Comparison of ENCODE assay signal across 10 cellular contexts in genomic region chr11:121595717-121596156, GRCh38.
DNase-seq lines count a peak whose midpoint lies in the region; ATAC-seq and TF ChIP-seq lines count a peak whose summit lies in the region.
"Had no signal": no experiment of that assay in that cellular context is flagged by ENCODE, and none has a peak within 500 bp of the region (broad histone marks: within the 10 kb centered on the region; RNA-seq: fewer than 3 reads in every experiment).

No MANE protein-coding gene starts in this region.

- no peak overlapping the region for H3K4me3 ChIP-seq in epithelial cell of esophagus (ENCODE audit: low read length)

- H3K27me3 Mint-ChIP-seq in naive thymus-derived CD8-positive, alpha-beta T cell = no peaks in the 10 kb centered on the region

- H3K36me3 Mint-ChIP-seq in naive thymus-derived CD8-positive, alpha-beta T cell = peaks cover 26 to 94% (median 61%) of the 10 kb centered on the region in 3 donors

- no peaks in the 10 kb centered on the region for H3K9me3 Mint-ChIP-seq in naive thymus-derived CD8-positive, alpha-beta T cell

- TF ChIP-seq CTCF in epithelial cell of esophagus (IDR thresholded peaks at IDR 0.05; ENCODE audit: insufficient read depth, low read depth, low read length, missing control alignments) = no peak

- peaks cover 6 to 32% (median 12%) of the 10 kb centered on the region in 4 donors for H3K4me1 Mint-ChIP-seq in naive thymus-derived CD8-positive, alpha-beta T cell

- no peak overlapping the region for H3K4me3 Mint-ChIP-seq in naive thymus-derived CD8-positive, alpha-beta T cell

- DNase-seq in Ammon's horn (ENCODE audit: low spot score) (peak; percentile 58), NCI-H226 (peak; percentile 97), epithelial cell of esophagus (ENCODE audit: low read depth) (peak; percentile 99), myocyte (ENCODE audit: low read depth) (peak; percentile 60), RPMI8226 (no peak), GOT3 (lab: John Stamatoyannopoulos, UW) (no peak)
- no peak for DNase-seq in naive thymus-derived CD8-positive, alpha-beta T cell
- no peak for DNase-seq in stimulated activated CD4-positive, alpha-beta T cell treated with anti-CD3 and anti-CD28 coated beads, Interleukin-2, amount 100 ng/mL, for 24 hours
- DNase-seq: DMS53, NCI-H2029 treated with DMSO at 0.1 percent for 48 hours had no signal

- POLR2A ChIA-PET in naive thymus-derived CD8-positive, alpha-beta T cell (lab: Charles Lee) = interaction anchor here (0.8 kb wide), 1 partner anchor 304 kb away, joined by 3 read pairs; no protein-coding TSS in a partner anchor

- peak overlapping the region in 1 of 10 donors; percentile 56 for H3K27ac Mint-ChIP-seq in naive thymus-derived CD8-positive, alpha-beta T cell

- ATAC-seq in naive thymus-derived CD8-positive, alpha-beta T cell = no peak

Comparison
In these comparisons a context has a peak if more than half of its experiments do, and no peak if none do; other contexts are left out.
1. DNase-seq: peak in Ammon's horn (single experiment), NCI-H226 (single experiment), epithelial cell of esophagus (single experiment) and myocyte (single experiment); none in naive thymus-derived CD8-positive, alpha-beta T cell (0 of 10), RPMI8226 (single experiment), stimulated activated CD4-positive, alpha-beta T cell treated with anti-CD3 and anti-CD28 coated beads, Interleukin-2, amount 100 ng/mL, for 24 hours (0 of 2) and GOT3 (single experiment).